ENCODE assay signal across 22 cellular contexts in genomic region chrX:155645180-155645579, GRCh38.
"Had no signal": no experiment of that assay in that cellular context is flagged by ENCODE, and none has a peak within 500 bp of the region (broad histone marks: within the 10 kb centered on the region; RNA-seq: fewer than 3 reads in every experiment).

No MANE protein-coding gene starts in this region.

- H3K4me1 Mint-ChIP-seq: stimulated activated naive B cell treated with anti-CD40 and anti-IgM and Interleukin-4, amounts not matched to agents 10 μg/mL and 1 μg/mL and 100 μg/mL, for 72 hours had no signal

- H3K4me1 ChIP-seq: esophagus muscularis mucosa, gastroesophageal sphincter had no signal

- H3K27ac ChIP-seq: esophagus muscularis mucosa, gastroesophageal sphincter, thoracic aorta had no signal

- H3K27ac Mint-ChIP-seq: activated naive CD4-positive, alpha-beta T cell treated with anti-CD3 and anti-CD28 coated beads, Interleukin-2, amount 50 U/mL, for 24 hours; activated T-helper 1 cell treated with anti-CD3 and anti-CD28 coated beads, Interleukin-12 subunit alpha, Interleukin-12 subunit beta, Interleukin-2, Interleukin-4 antibody, amounts not matched to agents 30 ng/mL and 10 ng/mL and 1 ng/mL, durations not matched to agents 14 hours and 24 hours and 36 hours; effector memory CD8-positive, alpha-beta T cell; natural killer cell; progenitor cell of endocrine pancreas; stimulated activated naive B cell treated with anti-CD40 and anti-IgM and Interleukin-4, amounts not matched to agents 10 μg/mL and 1 μg/mL and 100 μg/mL, for 72 hours; type B pancreatic cell had no signal

- ATAC-seq: effector memory CD8-positive, alpha-beta T cell; gastroesophageal sphincter; left ventricle myocardium superior; natural killer cell had no signal

- H3K36me3 ChIP-seq: esophagus muscularis mucosa, gastroesophageal sphincter, thoracic aorta had no signal

- H3K27me3 ChIP-seq: esophagus muscularis mucosa, gastroesophageal sphincter had no signal

- H3K4me3 Mint-ChIP-seq: activated naive CD4-positive, alpha-beta T cell treated with anti-CD3 and anti-CD28 coated beads, Interleukin-2, amount 50 U/mL, for 24 hours; activated T-helper 1 cell treated with anti-CD3 and anti-CD28 coated beads, Interleukin-12 subunit alpha, Interleukin-12 subunit beta, Interleukin-2, Interleukin-4 antibody, amounts not matched to agents 30 ng/mL and 10 ng/mL and 1 ng/mL, durations not matched to agents 14 hours and 24 hours and 36 hours; central memory CD8-positive, alpha-beta T cell; effector memory CD8-positive, alpha-beta T cell; natural killer cell; stimulated activated naive B cell treated with anti-CD40 and anti-IgM and Interleukin-4, amounts not matched to agents 10 μg/mL and 1 μg/mL and 100 μg/mL, for 72 hours; type B pancreatic cell had no signal

- H3K9me3 ChIP-seq: esophagus muscularis mucosa, gastroesophageal sphincter, thoracic aorta had no signal

- H3K27me3 Mint-ChIP-seq: progenitor cell of endocrine pancreas had no signal

- H3K4me3 ChIP-seq: esophagus muscularis mucosa, gastroesophageal sphincter, thoracic aorta had no signal

- H3K36me3 Mint-ChIP-seq: natural killer cell; stimulated activated naive B cell treated with anti-CD40 and anti-IgM and Interleukin-4, amounts not matched to agents 10 μg/mL and 1 μg/mL and 100 μg/mL, for 72 hours; type B pancreatic cell had no signal

- H3K9me3 Mint-ChIP-seq: activated naive CD4-positive, alpha-beta T cell treated with anti-CD3 and anti-CD28 coated beads, Interleukin-2, amount 50 U/mL, for 24 hours; activated T-helper 1 cell treated with anti-CD3 and anti-CD28 coated beads, Interleukin-12 subunit alpha, Interleukin-12 subunit beta, Interleukin-2, Interleukin-4 antibody, amounts not matched to agents 30 ng/mL and 10 ng/mL and 1 ng/mL, durations not matched to agents 14 hours and 24 hours and 36 hours; central memory CD8-positive, alpha-beta T cell; effector memory CD8-positive, alpha-beta T cell; natural killer cell; type B pancreatic cell had no signal

- DNase-seq: activated CD4-positive, alpha-beta T cell treated with anti-CD3 and anti-CD28 coated beads, Interleukin-2, amount 50 U/mL, for 48 hours; activated gamma-delta T cell; effector memory CD8-positive, alpha-beta T cell; head of caudate nucleus; hypothalamus; left ventricle myocardium superior; mammary epithelial cell; midbrain; natural killer cell; retina; stimulated activated CD4-positive, alpha-beta T cell treated with anti-CD3 and anti-CD28 coated beads, Interleukin-2, amount 100 ng/mL, for 48 hours; stimulated activated CD8-positive, alpha-beta memory T cell treated with anti-CD3 and anti-CD28 coated beads, Interleukin-4, amount 100 ng/mL, for 48 hours; stimulated activated naive B cell treated with anti-CD40 and anti-IgM and Interleukin-4, amounts not matched to agents 10 μg/mL and 1 μg/mL and 100 μg/mL, for 72 hours; T-helper 9 cell had no signal
